In genomic region chr20:2872304-2873009, GRCh38 we compare ENCODE assay signal across 7 cellular contexts. TPM values are rescaled to one million over a fixed set of nuclear protein-coding genes. Genes with fewer than 3 reads are reported as not detected.
DNase-seq lines count a peak whose midpoint lies in the region; ATAC-seq and TF ChIP-seq lines count a peak whose summit lies in the region.

No MANE protein-coding gene starts in this region.

- intact Hi-C loops in esophagus squamous epithelium (cut with DNase I), result no loop called here

- no peaks in the 10 kb centered on the region for H3K27me3 Mint-ChIP-seq in activated T-cell treated with anti-CD3 and anti-CD28 coated beads, Interleukin-2, amount 50 U/mL, for 24 hours
- no peaks in the 10 kb centered on the region for H3K27me3 Mint-ChIP-seq in naive thymus-derived CD8-positive, alpha-beta T cell

- peaks cover 0 to 13% (median 0%) of the 10 kb centered on the region in 4 donors for H3K27me3 ChIP-seq in esophagus squamous epithelium

- no peaks in the 10 kb centered on the region for H3K9me3 ChIP-seq in esophagus squamous epithelium

- peaks cover 24 to 57% (median 29%) of the 10 kb centered on the region in 3 donors for H3K4me1 ChIP-seq in esophagus squamous epithelium

- no peaks in the 10 kb centered on the region for H3K9me3 Mint-ChIP-seq in activated T-cell treated with anti-CD3 and anti-CD28 coated beads, Interleukin-2, amount 50 U/mL, for 24 hours
- H3K9me3 Mint-ChIP-seq in naive thymus-derived CD8-positive, alpha-beta T cell, result no peaks in the 10 kb centered on the region

- H3K4me3 Mint-ChIP-seq in activated T-cell treated with anti-CD3 and anti-CD28 coated beads, Interleukin-2, amount 50 U/mL, for 24 hours, result peak overlapping the region; percentile 94
- H3K4me3 Mint-ChIP-seq in naive thymus-derived CD8-positive, alpha-beta T cell, result peak overlapping the region; percentile 88 to 96 (median 93)

- H3K27ac Mint-ChIP-seq in activated T-cell treated with anti-CD3 and anti-CD28 coated beads, Interleukin-2, amount 50 U/mL, for 24 hours, result peak overlapping the region; percentile 93
- peak overlapping the region; percentile 90 to 97 (median 94) for H3K27ac Mint-ChIP-seq in naive thymus-derived CD8-positive, alpha-beta T cell

- no peak for TF ChIP-seq POLR2A in esophagus squamous epithelium (IDR thresholded peaks at IDR 0.05)

- H3K4me3 ChIP-seq in esophagus squamous epithelium, result peak overlapping the region; percentile 69 to 98 (median 86)

- POLR2A ChIA-PET in naive thymus-derived CD8-positive, alpha-beta T cell (lab: Charles Lee), result interaction anchor here (0.7 to 1.9 kb wide), 10 partner anchors 8 to 1606 kb away, joined by 3 to 13 read pairs (median 4); partner anchors contain the start of genes NOP56, PCED1A, SNRPB and VPS16

- peak; percentile 21 for ATAC-seq in GM18498 (IDR thresholded peaks at IDR 0.05; ENCODE audit: unreplicated experiment)
- ATAC-seq in HG03066 (IDR thresholded peaks at IDR 0.05; ENCODE audit: low read depth, unreplicated experiment), result peak; percentile 20
- peak; percentile 55 to 63 for ATAC-seq in naive thymus-derived CD8-positive, alpha-beta T cell

- H3K36me3 Mint-ChIP-seq in activated T-cell treated with anti-CD3 and anti-CD28 coated beads, Interleukin-2, amount 50 U/mL, for 24 hours (ENCODE audit: low read depth), result peaks cover 36% of the 10 kb centered on the region
- peaks cover 0 to 14% (median 0%) of the 10 kb centered on the region in 3 donors for H3K36me3 Mint-ChIP-seq in naive thymus-derived CD8-positive, alpha-beta T cell

- peak overlapping the region; percentile 84 to 97 (median 87) for H3K27ac ChIP-seq in esophagus squamous epithelium

- TF ChIP-seq CTCF in esophagus squamous epithelium (IDR thresholded peaks at IDR 0.05), result peak in 4 of 6 experiments; percentile 4 to 32 (median 21)

- no peaks in the 10 kb centered on the region for H3K36me3 ChIP-seq in esophagus squamous epithelium

- WGBS in esophagus squamous epithelium, 2 donors, result 0% methylated on average over 4 to 7 of the region's 62 CpGs

- H3K4me1 Mint-ChIP-seq in activated T-cell treated with anti-CD3 and anti-CD28 coated beads, Interleukin-2, amount 50 U/mL, for 24 hours (ENCODE audit: low read depth), result peaks cover 64% of the 10 kb centered on the region
- H3K4me1 Mint-ChIP-seq in naive thymus-derived CD8-positive, alpha-beta T cell, result peaks cover 37 to 65% (median 57%) of the 10 kb centered on the region in 4 donors

- DNase-seq in NOMO-1 treated with DMSO at 0.1 percent for 48 hours (lab: John Stamatoyannopoulos, UW; ENCODE audit: unreplicated experiment) (peak; percentile 44), esophagus squamous epithelium (lab: John Stamatoyannopoulos, UW) (no peak)
- DNase-seq in activated T-cell treated with anti-CD3 and anti-CD28 coated beads, Interleukin-2, amount 50 U/mL, for 24 hours, result peak; percentile 87
- peak; percentile 67 to 88 (median 76) for DNase-seq in naive thymus-derived CD8-positive, alpha-beta T cell
- peak; percentile 63 to 79 (median 76) for DNase-seq in stimulated activated naive CD4-positive, alpha-beta T cell (lab: John Stamatoyannopoulos, UW)

RNA-seq across cellular contexts. Expression of gene PTPRA, which starts 0.8 kb away (rescaled TPM):
- total RNA-seq in esophagus squamous epithelium, result 10 to 100 TPM; 26.2 to 53.7 (median 42.4) TPM
- 100 to 1,000 TPM in 1 of 2 experiments, 10 to 100 TPM in 1; 90.1 to 106 TPM for total RNA-seq in naive thymus-derived CD8-positive, alpha-beta T cell
- polyA plus RNA-seq in naive thymus-derived CD8-positive, alpha-beta T cell, result 10 to 100 TPM; 24.6 to 51.4 (median 30.8) TPM

RNA-seq across cellular contexts. Expression of gene VPS16, which starts 31.9 kb away (rescaled TPM):
- 10 to 100 TPM; 20.9 to 36.7 (median 28.5) TPM for total RNA-seq in esophagus squamous epithelium
- total RNA-seq in naive thymus-derived CD8-positive, alpha-beta T cell, result 10 to 100 TPM; 57.6 to 57.8 TPM
- polyA plus RNA-seq in naive thymus-derived CD8-positive, alpha-beta T cell, result 10 to 100 TPM; 34.6 to 40.6 (median 39.3) TPM

RNA-seq across cellular contexts. Expression of gene PCED1A, which starts 32.0 kb away (rescaled TPM):
- 10 to 100 TPM in 3 of 4 donors, 1 to 10 TPM in 1; 9.0 to 25.6 (median 16.6) TPM for total RNA-seq in esophagus squamous epithelium
- total RNA-seq in naive thymus-derived CD8-positive, alpha-beta T cell, result 100 to 1,000 TPM in 1 of 2 experiments, 10 to 100 TPM in 1; 89.5 to 101 TPM
- 10 to 100 TPM; 21.9 to 29.6 (median 23.6) TPM for polyA plus RNA-seq in naive thymus-derived CD8-positive, alpha-beta T cell

RNA-seq across cellular contexts. Expression of gene TMEM239, which starts 56.3 kb away (rescaled TPM):
- total RNA-seq in esophagus squamous epithelium, result not detected
- total RNA-seq in naive thymus-derived CD8-positive, alpha-beta T cell, result not detected
- not detected for polyA plus RNA-seq in naive thymus-derived CD8-positive, alpha-beta T cell

RNA-seq across cellular contexts. Expression of gene C20orf141, which starts 57.7 kb away (rescaled TPM):
- not detected for total RNA-seq in esophagus squamous epithelium
- not detected for total RNA-seq in naive thymus-derived CD8-positive, alpha-beta T cell
- polyA plus RNA-seq in naive thymus-derived CD8-positive, alpha-beta T cell, result not detected
